ENCODE assay signal across 8 cellular contexts in genomic region chr20:63273635-63274380, GRCh38. TPM values are rescaled to one million over a fixed set of nuclear protein-coding genes. Genes with fewer than 3 reads are reported as not detected.
A peak's percentile ranks its signal among the peaks of the same experiment; 100 is the strongest.
DNase-seq lines count a peak whose midpoint lies in the region; ATAC-seq and TF ChIP-seq lines count a peak whose summit lies in the region.

No MANE protein-coding gene starts in this region.

- peak overlapping the region; percentile 89 for H3K27ac Mint-ChIP-seq in chondrocyte (ENCODE audit: unreplicated experiment)

- H3K9me3 ChIP-seq in Loucy (ENCODE audit: insufficient read depth, low read depth, low read length) (no peaks in the 10 kb centered on the region), mucosa of rectum (ENCODE audit: control insufficient read depth in 2 of 2, low read length in 2 of 2) (no peaks in the 10 kb centered on the region)

- no peak overlapping the region for H2AFZ ChIP-seq in Loucy (ENCODE audit: low read length)

- H3K36me3 Mint-ChIP-seq in chondrocyte (ENCODE audit: low read depth): peaks cover 7% of the 10 kb centered on the region

- H3K27me3 ChIP-seq in Loucy (ENCODE audit: insufficient read depth, low read length, poor library complexity, severe bottlenecking): no peaks in the 10 kb centered on the region
- H3K27me3 ChIP-seq in mucosa of rectum (ENCODE audit: control insufficient read depth in 2 of 2, insufficient read depth in 2 of 2, low read length in 2 of 2): no peaks in the 10 kb centered on the region

- H3K36me3 ChIP-seq in Loucy (ENCODE audit: insufficient read depth, low read length): peaks cover 26% of the 10 kb centered on the region; the same call in 1 of the 2 replicates
- H3K36me3 ChIP-seq in mucosa of rectum (ENCODE audit: control insufficient read depth in 2 of 2, insufficient read depth in 2 of 2, low read length in 2 of 2): peaks cover 25 to 28% of the 10 kb centered on the region in 2 donors

- peaks cover 12% of the 10 kb centered on the region for H3K4me1 ChIP-seq in Loucy (ENCODE audit: insufficient read depth, low read length, poor library complexity, severe bottlenecking)
- peaks cover 8 to 11% of the 10 kb centered on the region in 2 donors for H3K4me1 ChIP-seq in mucosa of rectum (ENCODE audit: control insufficient read depth in 2 of 2, insufficient read depth in 2 of 2, low read length in 2 of 2)

- TF ChIP-seq CTCF in Loucy (conservative IDR thresholded peaks at IDR 0.05; ENCODE audit: low read length): no peak
- no peak for TF ChIP-seq CTCF in chondrocyte (IDR thresholded peaks at IDR 0.05)

- peak overlapping the region; percentile 82 for H3K4me3 ChIP-seq in Loucy (ENCODE audit: low read length, poor library complexity, severe bottlenecking)
- H3K4me3 ChIP-seq in mucosa of rectum (ENCODE audit: low read length in 2 of 2): peak overlapping the region; percentile 81 to 85

- H3K9me3 Mint-ChIP-seq in chondrocyte (ENCODE audit: low read depth): no peaks in the 10 kb centered on the region

- no peak overlapping the region for H3K27ac ChIP-seq in mucosa of rectum (ENCODE audit: low read depth in 2 of 2, low read length in 2 of 2)

- peak overlapping the region; percentile 92 for H3K4me3 Mint-ChIP-seq in chondrocyte (ENCODE audit: unreplicated experiment)

- peaks cover 22% of the 10 kb centered on the region for H4K20me1 ChIP-seq in Loucy (ENCODE audit: insufficient read depth, low read length, poor library complexity, severe bottlenecking)

- peaks cover 48% of the 10 kb centered on the region for H3K79me2 ChIP-seq in Loucy (ENCODE audit: insufficient read depth, low read length)

- H3K4me2 ChIP-seq in Loucy (ENCODE audit: low read depth, low read length, poor library complexity, severe bottlenecking): peak overlapping the region; percentile 95

- no peaks in the 10 kb centered on the region for H3F3A ChIP-seq in Loucy (ENCODE audit: low read depth)

- DNase-seq in COLO829 (ENCODE audit: low spot score): peak; percentile 63
- no peak for DNase-seq in chondrocyte (ENCODE audit: low spot score)
- no peak for DNase-seq in NCI-H748 (lab: John Stamatoyannopoulos, UW; ENCODE audit: unreplicated experiment)
- no peak for DNase-seq in NCI-H1092 (lab: John Stamatoyannopoulos, UW)
- DNase-seq in OCI-M2 (lab: John Stamatoyannopoulos, UW; ENCODE audit: unreplicated experiment): no peak

- H3K9ac ChIP-seq in Loucy (ENCODE audit: low read depth, low read length, poor library complexity, severe bottlenecking) (peak overlapping the region; percentile 84), mucosa of rectum (ENCODE audit: low read depth in 1 of 2, low read length in 2 of 2) (peak overlapping the region; percentile 82 to 91)

- H3K9me2 ChIP-seq in Loucy (replicated peaks; ENCODE audit: low read depth, low read length): no peaks in the 10 kb centered on the region

- ATAC-seq in GM19463 (IDR thresholded peaks at IDR 0.05; ENCODE audit: unreplicated experiment): no peak

- no peaks in the 10 kb centered on the region for H3K27me3 Mint-ChIP-seq in chondrocyte (ENCODE audit: low read depth)

- peaks cover 30% of the 10 kb centered on the region for H3K4me1 Mint-ChIP-seq in chondrocyte (ENCODE audit: low read depth)

RNA-seq across cellular contexts. Expression of gene ARFGAP1, which starts 1.2 kb away (rescaled TPM):
- 117 to 186 TPM (median 124 TPM) in 3 replicates for total RNA-seq in chondrocyte

RNA-seq across cellular contexts. Expression of gene COL20A1, which starts 19.2 kb away (rescaled TPM):
- total RNA-seq in chondrocyte: 0.21 TPM in 1 of 3 replicates, not detected in the others

RNA-seq across cellular contexts. Expression of gene NKAIN4, which starts 19.5 kb away (rescaled TPM):
- 2.2 to 3.1 TPM (median 3.0 TPM) in 3 replicates for total RNA-seq in chondrocyte

RNA-seq across cellular contexts. Expression of gene BIRC7, which starts 38.1 kb away (rescaled TPM):
- total RNA-seq in chondrocyte: 0.50 to 0.51 TPM in 2 of 3 replicates, not detected in the other

RNA-seq across cellular contexts. Expression of gene YTHDF1, which starts 57.9 kb away (rescaled TPM):
- total RNA-seq in chondrocyte: 39.1 to 43.6 TPM (median 41.3 TPM) in 3 replicates
